ENCODE assay signal across 19 cellular contexts in genomic region chr9:20028192-20028848, GRCh38.
DNase-seq lines count a peak whose midpoint lies in the region; ATAC-seq and TF ChIP-seq lines count a peak whose summit lies in the region.
"Had no signal": no experiment of that assay in that cellular context is flagged by ENCODE, and none has a peak within 500 bp of the region (broad histone marks: within the 10 kb centered on the region; RNA-seq: fewer than 3 reads in every experiment).

No MANE protein-coding gene starts in this region.

- no peak for TF ChIP-seq CTCF in gastrocnemius medialis (IDR thresholded peaks at IDR 0.05 in 4 of 5, conservative IDR thresholded peaks at IDR 0.05 in 1 of 5)

- TF ChIP-seq POLR2A in gastrocnemius medialis (IDR thresholded peaks at IDR 0.05) = no peak

- H3K4me1 ChIP-seq in CD4-positive, CD25-positive, alpha-beta regulatory T cell (ENCODE audit: control insufficient read depth, insufficient read depth, low read length, poor library complexity, severe bottlenecking) = no peaks in the 10 kb centered on the region
- H3K4me1 ChIP-seq in gastrocnemius medialis = peaks cover 0 to 6% of the 10 kb centered on the region in 2 donors
- H3K4me1 ChIP-seq: Peyer's patch had no signal

- no peaks in the 10 kb centered on the region for H3K36me3 Mint-ChIP-seq in CD4-positive, CD25-positive, alpha-beta regulatory T cell
- H3K36me3 Mint-ChIP-seq: CD14-positive monocyte had no signal

- no peaks in the 10 kb centered on the region for H3K27me3 ChIP-seq in CD4-positive, CD25-positive, alpha-beta regulatory T cell (ENCODE audit: control insufficient read depth, insufficient read depth, low read length)
- H3K27me3 ChIP-seq in gastrocnemius medialis = no peaks in the 10 kb centered on the region
- H3K27me3 ChIP-seq: Peyer's patch, SJSA1 had no signal

- H3K9me3 ChIP-seq in CD4-positive, CD25-positive, alpha-beta regulatory T cell (ENCODE audit: control insufficient read depth in 2 of 2, low read length in 2 of 2) = no peaks in the 10 kb centered on the region
- no peaks in the 10 kb centered on the region for H3K9me3 ChIP-seq in gastrocnemius medialis
- H3K9me3 ChIP-seq: Peyer's patch, SJSA1 had no signal

- ATAC-seq in CD4-positive, CD25-positive, alpha-beta regulatory T cell (ENCODE audit: low read depth in 2 of 2) = no peak
- peak in 1 of 2 donors; percentile 27 for ATAC-seq in gastrocnemius medialis
- ATAC-seq in GM21381 (IDR thresholded peaks at IDR 0.05; ENCODE audit: unreplicated experiment) = no peak

- H3K36me3 ChIP-seq in CD4-positive, CD25-positive, alpha-beta regulatory T cell (ENCODE audit: control insufficient read depth, insufficient read depth, low read length) = no peaks in the 10 kb centered on the region
- H3K36me3 ChIP-seq in gastrocnemius medialis = no peaks in the 10 kb centered on the region
- H3K36me3 ChIP-seq: Peyer's patch, SJSA1 had no signal

- in situ Hi-C loops in gastrocnemius medialis (cut with MboI; ENCODE audit: low sequenced_read_pairs in 4 of 4) = loop anchor here in 1 of 4 donors (25.0 kb wide), 1 partner anchor 91 kb away; no protein-coding TSS in a partner anchor

- no peaks in the 10 kb centered on the region for H3K27me3 Mint-ChIP-seq in CD4-positive, CD25-positive, alpha-beta regulatory T cell
- H3K27me3 Mint-ChIP-seq: IgD-negative memory B cell had no signal

- peak overlapping the region in 2 of 3 donors; percentile 10 to 33 for H3K27ac Mint-ChIP-seq in CD4-positive, CD25-positive, alpha-beta regulatory T cell
- H3K27ac Mint-ChIP-seq: CD14-positive monocyte, IgD-negative memory B cell had no signal

- no peak for DNase-seq in CD4-positive, CD25-positive, alpha-beta regulatory T cell
- DNase-seq in dermis microvascular lymphatic vessel endothelial cell (ENCODE audit: low read depth in 2 of 2) = peak; percentile 16 to 46
- DNase-seq in lung microvascular endothelial cell (ENCODE audit: low read depth in 2 of 2) = peak; percentile 51 to 63
- no peak for DNase-seq in gastrocnemius medialis
- DNase-seq in H4 (ENCODE audit: low spot score) = no peak
- no peak for DNase-seq in stimulated activated CD4-positive, alpha-beta T cell treated with anti-CD3 and anti-CD28 coated beads, Interleukin-2, amount 100 ng/mL, for 48 hours
- DNase-seq: EL, GF-D8, NCI-H1105 treated with DMSO at 0.1 percent for 48 hours, NCI-H1694, NCI-H2081 treated with DMSO at 0.1 percent for 48 hours, NCI-H2171 treated with DMSO at 0.1 percent for 48 hours, NCI-H524 treated with DMSO at 0.1 percent for 48 hours, NCI-H82, Peyer's patch had no signal

- H3K4me3 Mint-ChIP-seq in CD4-positive, CD25-positive, alpha-beta regulatory T cell = no peak overlapping the region
- H3K4me3 Mint-ChIP-seq: CD14-positive monocyte, IgD-negative memory B cell had no signal

- no peak overlapping the region for H3K4me3 ChIP-seq in CD4-positive, CD25-positive, alpha-beta regulatory T cell (ENCODE audit: low read depth, low read length)
- H3K4me3 ChIP-seq in gastrocnemius medialis = no peak overlapping the region
- H3K4me3 ChIP-seq: Peyer's patch, SJSA1 had no signal

- no peak overlapping the region for H3K27ac ChIP-seq in CD4-positive, CD25-positive, alpha-beta regulatory T cell (ENCODE audit: insufficient read depth, low read length, poor library complexity, severe bottlenecking)
- H3K27ac ChIP-seq in gastrocnemius medialis = peak overlapping the region; percentile 30 to 53 (median 44)
- H3K27ac ChIP-seq: Peyer's patch, SJSA1 had no signal

- H3K9me3 Mint-ChIP-seq in CD4-positive, CD25-positive, alpha-beta regulatory T cell = peaks cover 0 to 2% (median 0%) of the 10 kb centered on the region in 7 donors
- H3K9me3 Mint-ChIP-seq: CD14-positive monocyte, IgD-negative memory B cell had no signal

- H3K4me1 Mint-ChIP-seq in CD4-positive, CD25-positive, alpha-beta regulatory T cell = no peaks in the 10 kb centered on the region
- H3K4me1 Mint-ChIP-seq: CD14-positive monocyte, IgD-negative memory B cell had no signal

- intact Hi-C loops in gastrocnemius medialis (cut with DNase I; ENCODE audit: low total_unique reads) = no loop called here

Comparison
In these comparisons a context has a peak if more than half of its experiments do, and no peak if none do; other contexts are left out.
1. DNase-seq: peak in dermis microvascular lymphatic vessel endothelial cell (2 of 2) and lung microvascular endothelial cell (2 of 2); none in CD4-positive, CD25-positive, alpha-beta regulatory T cell (0 of 3), gastrocnemius medialis (0 of 2), H4 (single experiment) and stimulated activated CD4-positive, alpha-beta T cell treated with anti-CD3 and anti-CD28 coated beads, Interleukin-2, amount 100 ng/mL, for 48 hours (0 of 2).